In genomic region chr2:159960413-159960812, GRCh38 we compare ENCODE assay signal across 11 cellular contexts. TPM values are rescaled to one million over a fixed set of nuclear protein-coding genes. Genes with fewer than 3 reads are reported as not detected.
A peak's percentile ranks its signal among the peaks of the same experiment; 100 is the strongest.
DNase-seq lines count a peak whose midpoint lies in the region; ATAC-seq and TF ChIP-seq lines count a peak whose summit lies in the region.
"Had no signal": no experiment of that assay in that cellular context is flagged by ENCODE, and none has a peak within 500 bp of the region (broad histone marks: within the 10 kb centered on the region; RNA-seq: fewer than 3 reads in every experiment).

No MANE protein-coding gene starts in this region.

- H3K27ac Mint-ChIP-seq in activated naive CD4-positive, alpha-beta T cell treated with anti-CD3 and anti-CD28 coated beads, Interleukin-2, amount 50 U/mL, for 24 hours, result no peak overlapping the region
- H3K27ac Mint-ChIP-seq in CD14-positive monocyte, result no peak overlapping the region

- no peaks in the 10 kb centered on the region for H3K27me3 ChIP-seq in skeletal muscle satellite cell (ENCODE audit: control insufficient read depth, insufficient read depth, low read length)

- TF ChIP-seq CTCF in astrocyte of the spinal cord (IDR thresholded peaks at IDR 0.05; ENCODE audit: low read depth, low read length), result no peak
- no peak for TF ChIP-seq CTCF in CD14-positive monocyte (IDR thresholded peaks at IDR 0.05)

- no peak for DNase-seq in activated naive CD4-positive, alpha-beta T cell treated with Interleukin-2 at 50 U/mL for 16 hours
- DNase-seq in astrocyte of the spinal cord (ENCODE audit: low read depth, low spot score) (peak; percentile 78), CD14-positive monocyte (ENCODE audit: low spot score) (no peak), D341Med (ENCODE audit: low spot score) (no peak)
- DNase-seq: NCI-H510A; stimulated activated CD4-positive, alpha-beta T cell treated with anti-CD3 and anti-CD28 coated beads, Interleukin-1b, Interleukin-23, amount 100 ng/mL, for 48 hours had no signal

- peak overlapping the region; percentile 16 for H3K9ac ChIP-seq in skeletal muscle satellite cell (ENCODE audit: low read depth, low read length)

- peaks cover 5% of the 10 kb centered on the region for H3K36me3 ChIP-seq in skeletal muscle satellite cell (ENCODE audit: insufficient read depth, low read length)

- H3K4me2 ChIP-seq in skeletal muscle satellite cell (ENCODE audit: low read length), result peak overlapping the region; percentile 47

- in situ Hi-C loops in astrocyte of the spinal cord (cut with HindIII; ENCODE audit: low sequenced_read_pairs), result no loop called here

- ATAC-seq in HG03108 (IDR thresholded peaks at IDR 0.05; ENCODE audit: unreplicated experiment) (peak; percentile 59), HG03280 (IDR thresholded peaks at IDR 0.05; ENCODE audit: unreplicated experiment) (no peak)

- peak overlapping the region; percentile 15 for H3K4me3 Mint-ChIP-seq in activated naive CD4-positive, alpha-beta T cell treated with anti-CD3 and anti-CD28 coated beads, Interleukin-2, amount 50 U/mL, for 24 hours
- no peak overlapping the region for H3K4me3 Mint-ChIP-seq in CD14-positive monocyte
- H3K4me3 Mint-ChIP-seq: dendritic cell treated with granulocyte-macrophage colony-stimulating factor and Interleukin-4, amounts not matched to agents 40 ng/mL and 50 ng/mL, for 4 days had no signal

- no peaks in the 10 kb centered on the region for H3K9me3 Mint-ChIP-seq in activated naive CD4-positive, alpha-beta T cell treated with anti-CD3 and anti-CD28 coated beads, Interleukin-2, amount 50 U/mL, for 24 hours
- peaks cover 0 to 3% (median 0%) of the 10 kb centered on the region in 7 donors for H3K9me3 Mint-ChIP-seq in CD14-positive monocyte
- H3K9me3 Mint-ChIP-seq: dendritic cell treated with granulocyte-macrophage colony-stimulating factor and Interleukin-4, amounts not matched to agents 40 ng/mL and 50 ng/mL, for 4 days had no signal

- intact Hi-C loops in CD14-positive monocyte (cut with micrococcal nuclease), result no loop called here

- peaks cover 9% of the 10 kb centered on the region for H3K4me1 Mint-ChIP-seq in activated naive CD4-positive, alpha-beta T cell treated with anti-CD3 and anti-CD28 coated beads, Interleukin-2, amount 50 U/mL, for 24 hours
- H3K4me1 Mint-ChIP-seq in CD14-positive monocyte, result peaks cover 33% of the 10 kb centered on the region

- H3K27me3 Mint-ChIP-seq in activated naive CD4-positive, alpha-beta T cell treated with anti-CD3 and anti-CD28 coated beads, Interleukin-2, amount 50 U/mL, for 24 hours, result peaks cover 3% of the 10 kb centered on the region
- H3K27me3 Mint-ChIP-seq in CD14-positive monocyte (ENCODE audit: low read depth in 3 of 3), result peaks cover 0 to 2% (median 0%) of the 10 kb centered on the region in 3 donors
- H3K27me3 Mint-ChIP-seq: dendritic cell treated with granulocyte-macrophage colony-stimulating factor and Interleukin-4, amounts not matched to agents 40 ng/mL and 50 ng/mL, for 4 days had no signal

- H3K36me3 Mint-ChIP-seq in activated naive CD4-positive, alpha-beta T cell treated with anti-CD3 and anti-CD28 coated beads, Interleukin-2, amount 50 U/mL, for 24 hours, result no peaks in the 10 kb centered on the region
- H3K36me3 Mint-ChIP-seq in CD14-positive monocyte, result no peaks in the 10 kb centered on the region

- H3K9me3 ChIP-seq in skeletal muscle satellite cell (replicated peaks; ENCODE audit: low read length), result no peaks in the 10 kb centered on the region

- H3K4me1 ChIP-seq in skeletal muscle satellite cell (ENCODE audit: control insufficient read depth, insufficient read depth, low read length), result peaks cover 19% of the 10 kb centered on the region

- H3K4me3 ChIP-seq in astrocyte of the spinal cord (ENCODE audit: low read depth, low read length) (no peak overlapping the region), skeletal muscle satellite cell (ENCODE audit: low read length) (no peak overlapping the region)

RNA-seq across cellular contexts. Expression of gene LY75, which starts 55.9 kb away (rescaled TPM):
- total RNA-seq in skeletal muscle satellite cell (2012; rRNA removed), result 0.51 TPM in 1 of 2 replicates, not detected in the other
- polyA plus RNA-seq in CD14-positive monocyte, result 10 to 100 TPM in 1 of 2 donors, 1 to 10 TPM in 1; 8.2 to 15.4 TPM
